In genomic region chr10:70174058-70174741, GRCh38 we compare ENCODE assay signal across 1 cellular context.
A peak's percentile ranks its signal among the peaks of the same experiment; 100 is the strongest.
TF ChIP-seq lines count a peak whose summit lies in the region.

No MANE protein-coding gene starts in this region.

TF ChIP-seq in HepG2, 621 proteins besides CTCF, POLR2A, EP300 and RAD21 (continued from another document and continues in another):
- TF ChIP-seq TERF1 (CRISPR knock-in tag; IDR thresholded peaks at IDR 0.05) (no peak), RARA (CRISPR knock-in tag; IDR thresholded peaks at IDR 0.05) (0 out of 2 replicates have a peak, but pooled peaks have one; percentile 42), MYPOP (CRISPR knock-in tag; IDR thresholded peaks at IDR 0.05) (no peak; the same call in 1 of the 2 replicates), ZBTB38 (CRISPR knock-in tag; IDR thresholded peaks at IDR 0.05) (peak; percentile 47; the same call in 1 of the 2 replicates), ARID4A (CRISPR knock-in tag; IDR thresholded peaks at IDR 0.05; ENCODE audit: borderline replicate concordance) (peak; percentile 64; the same call in 1 of the 2 replicates), SIX1 (CRISPR knock-in tag; IDR thresholded peaks at IDR 0.05; ENCODE audit: borderline replicate concordance) (no peak), ZMAT3 (CRISPR knock-in tag; conservative IDR thresholded peaks at IDR 0.05) (0 out of 2 replicates have a peak, but pooled peaks have one; percentile 30), HNF4A (CRISPR knock-in tag; IDR thresholded peaks at IDR 0.05) (peak; percentile 46), ZBTB3 (CRISPR knock-in tag; IDR thresholded peaks at IDR 0.05; ENCODE audit: borderline replicate concordance, low read depth) (no peak; the same call in 1 of the 2 replicates), ZNF260 (CRISPR knock-in tag; IDR thresholded peaks at IDR 0.05; ENCODE audit: borderline replicate concordance, low read depth) (no peak), DPF2 (CRISPR knock-in tag; IDR thresholded peaks at IDR 0.05; ENCODE audit: borderline replicate concordance, low read depth) (0 out of 2 replicates have a peak, but pooled peaks have one; percentile 28), ZNF775 (CRISPR knock-in tag; IDR thresholded peaks at IDR 0.05; ENCODE audit: borderline replicate concordance) (no peak), GATAD1 (CRISPR knock-in tag; IDR thresholded peaks at IDR 0.05) (peak; percentile 61; the same call in 1 of the 2 replicates), NR2C2 (CRISPR knock-in tag; IDR thresholded peaks at IDR 0.05; ENCODE audit: borderline replicate concordance) (peak; percentile 94), ZNF441 (CRISPR knock-in tag; IDR thresholded peaks at IDR 0.05; ENCODE audit: borderline replicate concordance) (no peak), BCL6 (CRISPR knock-in tag; IDR thresholded peaks at IDR 0.05) (peak; percentile 43; the same call in 1 of the 2 replicates), NR2F2 (IDR thresholded peaks at IDR 0.05; ENCODE audit: borderline replicate concordance, low read depth) (no peak), ETS1 (CRISPR knock-in tag; IDR thresholded peaks at IDR 0.05) (no peak), ZBTB21 (CRISPR knock-in tag; IDR thresholded peaks at IDR 0.05) (no peak), ARNTL (CRISPR knock-in tag; IDR thresholded peaks at IDR 0.05) (peak; percentile 48), DBP (CRISPR knock-in tag; IDR thresholded peaks at IDR 0.05; ENCODE audit: not compliant biosample characterization) (no peak), ZSCAN9 (CRISPR knock-in tag; IDR thresholded peaks at IDR 0.05; ENCODE audit: borderline replicate concordance) (no peak), ZNF724P (CRISPR knock-in tag; IDR thresholded peaks at IDR 0.05; ENCODE audit: borderline replicate concordance) (no peak), NR1H2 (CRISPR knock-in tag; IDR thresholded peaks at IDR 0.05; ENCODE audit: borderline replicate concordance, low read depth) (no peak), RBAK (CRISPR knock-in tag; IDR thresholded peaks at IDR 0.05) (no peak), JUN (CRISPR knock-in tag; IDR thresholded peaks at IDR 0.05) (0 out of 2 replicates have a peak, but pooled peaks have one; percentile 39), MED13 (CRISPR knock-in tag; IDR thresholded peaks at IDR 0.05) (0 out of 2 replicates have a peak, but pooled peaks have one; percentile 20), SAP130 (CRISPR knock-in tag; IDR thresholded peaks at IDR 0.05; ENCODE audit: low read depth) (peak; percentile 91), ZNF782 (CRISPR knock-in tag; IDR thresholded peaks at IDR 0.05; ENCODE audit: borderline replicate concordance) (no peak; the same call in 1 of the 2 replicates), ZNF605 (CRISPR knock-in tag; IDR thresholded peaks at IDR 0.05) (no peak), NPAS2 (CRISPR knock-in tag; IDR thresholded peaks at IDR 0.05; ENCODE audit: borderline replicate concordance) (no peak), TCF7 (IDR thresholded peaks at IDR 0.05; ENCODE audit: low read depth) (no peak), ZNF124 (CRISPR knock-in tag; IDR thresholded peaks at IDR 0.05) (no peak; the same call in 1 of the 2 replicates), ZFX (CRISPR knock-in tag; IDR thresholded peaks at IDR 0.05; ENCODE audit: low read depth) (peak; percentile 72), ZNF510 (CRISPR knock-in tag; IDR thresholded peaks at IDR 0.05; ENCODE audit: low read depth) (0 out of 2 replicates have a peak, but pooled peaks have one; percentile 21), MAFG (CRISPR knock-in tag; IDR thresholded peaks at IDR 0.05) (no peak), ZNF574 (CRISPR knock-in tag; IDR thresholded peaks at IDR 0.05) (peak; percentile 69), ZNF3 (CRISPR knock-in tag; IDR thresholded peaks at IDR 0.05) (no peak), FOXO1 (CRISPR knock-in tag; IDR thresholded peaks at IDR 0.05) (peak; percentile 53; the same call in 1 of the 2 replicates), SP2 (CRISPR knock-in tag; IDR thresholded peaks at IDR 0.05) (no peak), LRRFIP1 (CRISPR knock-in tag; conservative IDR thresholded peaks at IDR 0.05) (no peak), BRF2 (CRISPR knock-in tag; IDR thresholded peaks at IDR 0.05) (no peak), ATF4 (CRISPR knock-in tag; IDR thresholded peaks at IDR 0.05) (no peak), ZNF589 (CRISPR knock-in tag; conservative IDR thresholded peaks at IDR 0.05) (no peak), ARHGAP35 (CRISPR knock-in tag; IDR thresholded peaks at IDR 0.05; ENCODE audit: borderline replicate concordance) (peak; percentile 50; the same call in 1 of the 2 replicates), SETDB1 (CRISPR knock-in tag; IDR thresholded peaks at IDR 0.05; ENCODE audit: borderline replicate concordance) (no peak), ZNF564 (CRISPR knock-in tag; IDR thresholded peaks at IDR 0.05) (no peak), POGK (CRISPR knock-in tag; conservative IDR thresholded peaks at IDR 0.05) (0 out of 2 replicates have a peak, but pooled peaks have one; percentile 11), CC2D1A (CRISPR knock-in tag; IDR thresholded peaks at IDR 0.05) (no peak), ZSCAN30 (CRISPR knock-in tag; IDR thresholded peaks at IDR 0.05) (no peak)
